In genomic region chr17:1475321-1475854, GRCh38 we compare ENCODE assay signal across 25 cellular contexts. TPM values are rescaled to one million over a fixed set of nuclear protein-coding genes. Genes with fewer than 3 reads are reported as not detected.
A peak's percentile ranks its signal among the peaks of the same experiment; 100 is the strongest.
DNase-seq lines count a peak whose midpoint lies in the region; ATAC-seq, FAIRE-seq and TF ChIP-seq lines count a peak whose summit lies in the region.
"Had no signal": no experiment of that assay in that cellular context is flagged by ENCODE, and none has a peak within 500 bp of the region (broad histone marks: within the 10 kb centered on the region; RNA-seq: fewer than 3 reads in every experiment).

No MANE protein-coding gene starts in this region.

- H3K9me3 Mint-ChIP-seq in GM23338 (no peaks in the 10 kb centered on the region), type B pancreatic cell (no peaks in the 10 kb centered on the region)
- H3K9me3 Mint-ChIP-seq: activated T-helper 2 cell treated with anti-CD3 and anti-CD28 coated beads, Interferon-gamma antibody, Interleukin-2, Interleukin-4, amounts not matched to agents 10 μg/mL and 5 μg/mL and 100 μg/mL, durations not matched to agents 14 hours and 24 hours and 36 hours; brain; CD4-positive, alpha-beta memory T cell; neural progenitor cell; WTC11 had no signal

- no peak overlapping the region for H2BK12ac ChIP-seq in trophoblast cell (ENCODE audit: low read length)

- peak overlapping the region; percentile 32; the same call in 1 of the 2 replicates for H3K27ac ChIP-seq in GM23338 (ENCODE audit: low read depth)
- peak overlapping the region; percentile 54 for H3K27ac ChIP-seq in GM12878 (ENCODE audit: control insufficient read depth, insufficient read depth)
- no peak overlapping the region for H3K27ac ChIP-seq in trophoblast cell (ENCODE audit: low read depth, low read length)
- H3K27ac ChIP-seq: neural progenitor cell had no signal

- no peak overlapping the region for H3K23ac ChIP-seq in trophoblast cell (ENCODE audit: low read length)

- CTCF ChIA-PET in GM12878 (lab: Yijun Ruan, JAX): interaction anchor here (0.8 to 2.7 kb wide), 7 partner anchors 9 to 154 kb away, joined by 3 to 14 read pairs (median 5); partner anchors contain the start of genes INPP5K and SLC43A2

- peaks cover 4% of the 10 kb centered on the region; the same call in 1 of the 2 replicates for H3F3A ChIP-seq in GM23338 (replicated peaks; ENCODE audit: low read depth)

- peak overlapping the region; percentile 24; the same call in 1 of the 2 replicates for H3K27ac Mint-ChIP-seq in GM23338
- peak overlapping the region; percentile 68 for H3K27ac Mint-ChIP-seq in type B pancreatic cell
- H3K27ac Mint-ChIP-seq: activated T-helper 2 cell treated with anti-CD3 and anti-CD28 coated beads, Interferon-gamma antibody, Interleukin-2, Interleukin-4, amounts not matched to agents 10 μg/mL and 5 μg/mL and 100 μg/mL, durations not matched to agents 14 hours and 24 hours and 36 hours; neural progenitor cell; WTC11 had no signal

- FAIRE-seq in GM12878 (lab: Jason Lieb, UNC): no peak
- FAIRE-seq: urothelium cell line had no signal

- TF ChIP-seq CTCF in GM23338 (conservative IDR thresholded peaks at IDR 0.05; ENCODE audit: low read depth in 2 of 2) (no peak), GM12878 (IDR thresholded peaks at IDR 0.05 in 2 of 3, conservative IDR thresholded peaks at IDR 0.05 in 1 of 3; ENCODE audit: control insufficient read depth in 2 of 3, extremely low read depth in 1 of 3, insufficient read depth in 1 of 3, low read depth in 3 of 3, low read length in 3 of 3) (no peak), type B pancreatic cell (conservative IDR thresholded peaks at IDR 0.05) (no peak), GM10266 (IDR thresholded peaks at IDR 0.05; ENCODE audit: control insufficient read depth, insufficient read depth, low read depth, missing control alignments) (no peak)

- H3K4me2 ChIP-seq in GM23338: no peak overlapping the region
- H3K4me2 ChIP-seq in GM12878 (ENCODE audit: control insufficient read depth, insufficient read depth): peak overlapping the region; percentile 23
- no peak overlapping the region for H3K4me2 ChIP-seq in trophoblast cell (ENCODE audit: low read length)
- H3K4me2 ChIP-seq: neural progenitor cell had no signal

- H3K4me1 Mint-ChIP-seq in GM23338 (peaks cover 7% of the 10 kb centered on the region), type B pancreatic cell (ENCODE audit: unreplicated experiment) (no peaks in the 10 kb centered on the region)
- H3K4me1 Mint-ChIP-seq: WTC11 had no signal

- ATAC-seq in GM23338 (no peak), GM12878 (peak; percentile 1; the same call in 2 of the 3 replicates)
- ATAC-seq: esophagus mucosa, HCT116, Right ventricle myocardium inferior, WTC11 had no signal

- H3K36me3 ChIP-seq in GM23338 (ENCODE audit: insufficient read depth): no peaks in the 10 kb centered on the region
- H3K36me3 ChIP-seq in GM12878 (ENCODE audit: control insufficient read depth in 2 of 2, insufficient read depth in 2 of 2, low read length in 1 of 2): peaks cover 3 to 15% of the 10 kb centered on the region in 2 experiments
- peaks cover 88 to 89% of the 10 kb centered on the region in 2 experiments for H3K36me3 ChIP-seq in trophoblast cell (ENCODE audit: control insufficient read depth in 1 of 2, insufficient read depth in 2 of 2, low read length in 2 of 2)
- H3K36me3 ChIP-seq: neural progenitor cell had no signal

- SMC1A ChIA-PET in GM12878 (lab: Charles Lee; ENCODE audit: uncharacterized antibody, unreplicated experiment): interaction anchor here (0.9 to 2.2 kb wide), 7 partner anchors 9 to 133 kb away, joined by 3 to 10 read pairs (median 5); partner anchors contain the start of gene INPP5K

- H3K9ac ChIP-seq in GM12878 (ENCODE audit: control insufficient read depth, insufficient read depth, low read length) (no peak overlapping the region; the same call in 1 of the 2 replicates), trophoblast cell (ENCODE audit: low read length) (no peak overlapping the region)
- H3K9ac ChIP-seq: neural progenitor cell had no signal

- no peak overlapping the region for H4K8ac ChIP-seq in trophoblast cell (ENCODE audit: low read depth, low read length)

- H3K9me3 ChIP-seq in GM12878 (replicated peaks; ENCODE audit: control insufficient read depth, insufficient read depth, low read length): no peaks in the 10 kb centered on the region
- H3K9me3 ChIP-seq in trophoblast cell (ENCODE audit: insufficient read depth, low read depth, low read length): no peaks in the 10 kb centered on the region

- H3K9me2 ChIP-seq in GM23338 (ENCODE audit: insufficient read depth): no peaks in the 10 kb centered on the region

- no peak overlapping the region for H3K18ac ChIP-seq in trophoblast cell (ENCODE audit: low read length)

- H4K20me1 ChIP-seq in GM23338 (replicated peaks; ENCODE audit: insufficient read depth): 0 out of 2 replicates have a peak, but pooled peaks cover 4% of the 10 kb centered on the region
- no peaks in the 10 kb centered on the region for H4K20me1 ChIP-seq in GM12878 (ENCODE audit: control insufficient read depth, insufficient read depth)

- no peak for TF ChIP-seq EP300 in GM12878 (IDR thresholded peaks at IDR 0.05; ENCODE audit: borderline replicate concordance in 1 of 2, control insufficient read depth in 1 of 2, low read depth in 2 of 2, low read length in 2 of 2)

- no TSS peak for BruUV-seq in GM12878 (replicated peaks; lab: Mats Ljungman, UMichigan)

- DNase-seq in GM23338 (ENCODE audit: low spot score): no peak
- DNase-seq in GM12878 (ENCODE audit: low read depth, low spot score): no peak
- DNase-seq in trophoblast cell: peak; percentile 45 to 57
- DNase-seq in type B pancreatic cell (ENCODE audit: extremely low spot score, unreplicated experiment): no peak
- DNase-seq in ureter (ENCODE audit: low spot score): no peak
- no peak for DNase-seq in activated effector memory CD4-positive, alpha-beta T cell treated with Interleukin-2 at 50 U/mL for 16 hours
- no peak for DNase-seq in GM10266 (ENCODE audit: extremely low spot score)
- DNase-seq: activated CD4-positive, alpha-beta T cell treated with anti-CD3 and anti-CD28 coated beads, Interleukin-2, amount 50 U/mL, for 4 hours; activated CD8-positive, alpha-beta memory T cell treated with anti-CD3 and anti-CD28 coated beads, Interleukin-2, amount 50 U/mL, for 48 hours; CD4-positive, alpha-beta memory T cell; effector CD8-positive, alpha-beta T cell; NCI-H1694 treated with DMSO at 0.1 percent for 48 hours; NCI-H526 treated with DMSO at 0.1 percent for 48 hours; stimulated activated CD4-positive, alpha-beta T cell treated with anti-CD3 and anti-CD28 coated beads, Interleukin-2, amount 100 ng/mL, for 24 hours; stimulated activated naive CD4-positive, alpha-beta T cell; T1000 had no signal

- peaks cover 6% of the 10 kb centered on the region for H3K36me3 Mint-ChIP-seq in GM23338 (ENCODE audit: low read depth)
- no peaks in the 10 kb centered on the region for H3K36me3 Mint-ChIP-seq in type B pancreatic cell
- H3K36me3 Mint-ChIP-seq: neural progenitor cell had no signal

- H3K4me3 Mint-ChIP-seq in GM23338 (no peak overlapping the region), type B pancreatic cell (no peak overlapping the region)
- H3K4me3 Mint-ChIP-seq: brain; CD4-positive, alpha-beta memory T cell; neural progenitor cell; WTC11 had no signal

- H2BK5ac ChIP-seq in trophoblast cell (ENCODE audit: low read depth, low read length, poor library complexity): no peak overlapping the region

- H3K79me2 ChIP-seq in GM23338 (replicated peaks; ENCODE audit: insufficient read depth) (no peaks in the 10 kb centered on the region), GM12878 (ENCODE audit: control insufficient read depth, insufficient read depth, low read length) (no peaks in the 10 kb centered on the region; the same call in 1 of the 2 replicates), trophoblast cell (ENCODE audit: control insufficient read depth, insufficient read depth, low read length, poor library complexity) (no peaks in the 10 kb centered on the region)

- H4K12ac ChIP-seq in trophoblast cell (ENCODE audit: low read depth, low read length): no peak overlapping the region

- TF ChIP-seq POLR2A in GM12878 (IDR thresholded peaks at IDR 0.05; ENCODE audit: low read depth, low read length): no peak

- H3K27me3 Mint-ChIP-seq in GM23338 (ENCODE audit: insufficient read depth, low read depth, poor library complexity) (peaks cover 9% of the 10 kb centered on the region), type B pancreatic cell (no peaks in the 10 kb centered on the region)
- H3K27me3 Mint-ChIP-seq: brain; CD4-positive, alpha-beta memory T cell had no signal

- peaks cover 5% of the 10 kb centered on the region for H3K4me1 ChIP-seq in GM23338 (ENCODE audit: insufficient read depth)
- H3K4me1 ChIP-seq in GM12878 (ENCODE audit: control insufficient read depth, insufficient read depth, low read length): peaks cover 27% of the 10 kb centered on the region
- no peaks in the 10 kb centered on the region for H3K4me1 ChIP-seq in trophoblast cell (ENCODE audit: control insufficient read depth in 1 of 2, insufficient read depth in 2 of 2, low read length in 2 of 2)

- intact Hi-C loops in GM12878 (cut with micrococcal nuclease; ENCODE audit: unreplicated experiment): no loop called here

- TF ChIP-seq RAD21 in GM12878 (IDR thresholded peaks at IDR 0.05; ENCODE audit: insufficient read depth, low read depth, low read length): no peak

- H3K79me1 ChIP-seq in trophoblast cell (ENCODE audit: low read length): no peaks in the 10 kb centered on the region

- H3K4ac ChIP-seq in trophoblast cell (ENCODE audit: low read depth, low read length): no peak overlapping the region

- in situ Hi-C loops in GM12878 (cut with MboI): no loop called here

- POLR2A ChIA-PET in GM12878 (lab: Charles Lee): interaction anchor here (0.8 to 3.2 kb wide), 13 partner anchors 9 to 132 kb away, joined by 3 to 22 read pairs (median 4); partner anchors contain the start of genes CRK, INPP5K and MYO1C

- H2BK120ac ChIP-seq in trophoblast cell (ENCODE audit: insufficient read depth, low read length, poor library complexity): no peak overlapping the region

- H2AFZ ChIP-seq in GM23338: no peak overlapping the region
- no peak overlapping the region for H2AFZ ChIP-seq in GM12878 (ENCODE audit: control insufficient read depth, low read depth, low read length)
- H2AFZ ChIP-seq in trophoblast cell (ENCODE audit: insufficient read depth, low read length, poor library complexity): no peak overlapping the region
- H2AFZ ChIP-seq: neural progenitor cell had no signal

- no peak overlapping the region for H2AK5ac ChIP-seq in trophoblast cell (ENCODE audit: low read length)

- H3K14ac ChIP-seq in trophoblast cell (ENCODE audit: low read length): no peak overlapping the region

- no peaks in the 10 kb centered on the region for H3K27me3 ChIP-seq in GM23338 (ENCODE audit: insufficient read depth)
- no peaks in the 10 kb centered on the region for H3K27me3 ChIP-seq in GM12878 (replicated peaks in 1 of 2; ENCODE audit: control insufficient read depth in 2 of 2, insufficient read depth in 2 of 2, low read length in 1 of 2)
- no peaks in the 10 kb centered on the region for H3K27me3 ChIP-seq in trophoblast cell (ENCODE audit: insufficient read depth, low read length)
- H3K27me3 ChIP-seq: neural progenitor cell had no signal

- 92% methylated on average over 15 of the region's 15 CpGs for WGBS in GM12878 (ENCODE audit: insufficient coverage, insufficient replicate concordance, low lambda C conversion rate, missing lambda C conversion rate)
- WGBS in trophoblast cell (ENCODE audit: extremely low coverage, insufficient coverage, insufficient read length): no CpG with 5 or more reads among the region's 15 CpGs

- RAD21 ChIA-PET in GM12878 (lab: Charles Lee; ENCODE audit: unreplicated experiment): interaction anchor here (1.0 to 2.3 kb wide), 9 partner anchors 9 to 155 kb away, joined by 3 to 17 read pairs (median 4); partner anchors contain the start of gene INPP5K

- H3K4me3 ChIP-seq in GM23338: no peak overlapping the region
- peak overlapping the region; percentile 63; the same call in 1 of the 2 replicates for H3K4me3 ChIP-seq in GM12878
- H3K4me3 ChIP-seq in trophoblast cell (ENCODE audit: low read depth, low read length): no peak overlapping the region
- H3K4me3 ChIP-seq: neural progenitor cell, skin epidermis had no signal

- no peak overlapping the region for H4K91ac ChIP-seq in trophoblast cell (ENCODE audit: low read depth, low read length)

RNA-seq across cellular contexts. Expression of gene MYO1C, which starts 17.1 kb away (rescaled TPM):
- 35.2 and 57.1 TPM in 2 replicates for total RNA-seq in GM23338 (2014; rRNA removed; shearing (Covaris generic))
- polyA plus RNA-seq in GM23338 (2016; fragmentation: Nextera tagmentation; extraction: Ambion mirVana) (12.3 and 13.9 TPM in 2 replicates), GM12878 (2011; rRNA removed) (26.0 and 54.0 TPM in 2 replicates), GM12878 (2014; fragmentation: Illumina TruSeq; extraction: Trizol) (26.3 and 39.5 TPM in 2 replicates), GM12878 (2014; fragmentation: Nextera tagmentation; extraction: Ambion mirVana) (1 to 10 TPM; 1.2 to 3.6 TPM), GM12878 (2014; rRNA removed) (51.1 and 59.3 TPM in 2 replicates), GM12878 (2016; fragmentation: Nextera tagmentation; extraction: Ambion mirVana) (10 to 100 TPM; 32.1 to 33.6 TPM)
- 95.5 and 115 TPM in 2 replicates for total RNA-seq in GM12878 (2013; cell fraction: nucleolus; rRNA removed)
- total RNA-seq in GM12878 (2014; rRNA removed) (32.4 and 40.4 TPM in 2 replicates), GM12878 (2014; rRNA removed; fragmentation: Illumina TruSeq; extraction: Trizol) (23.7 and 26.1 TPM in 2 replicates), GM12878 (2021) (92.0 and 93.4 TPM in 2 replicates), type B pancreatic cell (ENCODE audit: low replicate concordance) (73.6 and 132 TPM in 2 replicates), ureter (243 TPM)
- polyA plus RNA-seq in GM12878 (2011; ENCODE audit: low read depth): 59.3 TPM
- 42.2 and 49.6 TPM in 2 replicates for polyA plus RNA-seq in GM12878 (2011; cell fraction: cytosol; rRNA removed)
- polyA plus RNA-seq in GM12878 (2011; cell fraction: nucleus; rRNA removed): 105 and 115 TPM in 2 replicates
- polyA plus RNA-seq in GM12878 (2012): 58.9 and 78.3 TPM in 2 replicates
- polyA minus RNA-seq in GM12878 (2011; rRNA and poly(A)+ RNA removed): 112 and 124 TPM in 2 replicates
- 23.8 and 35.1 TPM in 2 replicates for polyA minus RNA-seq in GM12878 (2011; cell fraction: cytosol; rRNA and poly(A)+ RNA removed)
- polyA minus RNA-seq in GM12878 (2011; cell fraction: nucleus; rRNA and poly(A)+ RNA removed): 52.8 and 76.2 TPM in 2 replicates
- polyA plus RNA-seq in trophoblast cell (2013): 83.3 and 84.7 TPM in 2 replicates

RNA-seq across cellular contexts. Expression of gene CRK, which starts 19.4 kb away (rescaled TPM):
- 59.8 and 61.1 TPM in 2 replicates for total RNA-seq in GM23338 (2014; rRNA removed; shearing (Covaris generic))
- polyA plus RNA-seq in GM23338 (2016; fragmentation: Nextera tagmentation; extraction: Ambion mirVana) (28.6 and 32.6 TPM in 2 replicates), GM12878 (2011; rRNA removed) (23.8 and 26.8 TPM in 2 replicates), GM12878 (2014; fragmentation: Illumina TruSeq; extraction: Trizol) (19.9 and 21.8 TPM in 2 replicates), GM12878 (2014; fragmentation: Nextera tagmentation; extraction: Ambion mirVana) (10 to 100 TPM; 11.1 to 11.3 TPM), GM12878 (2014; rRNA removed) (18.3 and 19.7 TPM in 2 replicates), GM12878 (2016; fragmentation: Nextera tagmentation; extraction: Ambion mirVana) (10 to 100 TPM; 17.7 to 21.7 TPM)
- 23.8 and 24.9 TPM in 2 replicates for total RNA-seq in GM12878 (2013; cell fraction: nucleolus; rRNA removed)
- total RNA-seq in GM12878 (2014; rRNA removed) (21.2 and 24.0 TPM in 2 replicates), GM12878 (2014; rRNA removed; fragmentation: Illumina TruSeq; extraction: Trizol) (20.6 and 21.3 TPM in 2 replicates), GM12878 (2021) (20.4 and 21.1 TPM in 2 replicates), type B pancreatic cell (ENCODE audit: low replicate concordance) (49.5 and 53.6 TPM in 2 replicates), ureter (49.6 TPM)
- 4.2 TPM for polyA plus RNA-seq in GM12878 (2011; ENCODE audit: low read depth)
- 14.6 and 15.0 TPM in 2 replicates for polyA plus RNA-seq in GM12878 (2011; cell fraction: cytosol; rRNA removed)
- polyA plus RNA-seq in GM12878 (2011; cell fraction: nucleus; rRNA removed): 5.2 and 8.8 TPM in 2 replicates
- polyA plus RNA-seq in GM12878 (2012): 5.6 and 8.6 TPM in 2 replicates
- polyA minus RNA-seq in GM12878 (2011; rRNA and poly(A)+ RNA removed): 22.0 and 30.1 TPM in 2 replicates
- polyA minus RNA-seq in GM12878 (2011; cell fraction: cytosol; rRNA and poly(A)+ RNA removed): 7.9 and 8.0 TPM in 2 replicates
- 4.1 and 8.1 TPM in 2 replicates for polyA minus RNA-seq in GM12878 (2011; cell fraction: nucleus; rRNA and poly(A)+ RNA removed)
- 43.6 and 43.9 TPM in 2 replicates for polyA plus RNA-seq in trophoblast cell (2013)

RNA-seq across cellular contexts. Expression of gene INPP5K, which starts 41.0 kb away (rescaled TPM):
- 22.5 and 29.7 TPM in 2 replicates for total RNA-seq in GM23338 (2014; rRNA removed; shearing (Covaris generic))
- polyA plus RNA-seq in GM23338 (2016; fragmentation: Nextera tagmentation; extraction: Ambion mirVana): 8.4 TPM in 2 replicates
- total RNA-seq in GM12878 (2013; cell fraction: nucleolus; rRNA removed): 15.8 and 18.2 TPM in 2 replicates
- 28.9 and 33.9 TPM in 2 replicates for total RNA-seq in GM12878 (2014; rRNA removed)
- 11.1 and 11.7 TPM in 2 replicates for total RNA-seq in GM12878 (2014; rRNA removed; fragmentation: Illumina TruSeq; extraction: Trizol)
- 20.5 and 23.1 TPM in 2 replicates for total RNA-seq in GM12878 (2021)
- 20.9 TPM for polyA plus RNA-seq in GM12878 (2011; ENCODE audit: low read depth)
- polyA plus RNA-seq in GM12878 (2011; rRNA removed): 22.4 and 29.0 TPM in 2 replicates
- 25.8 and 27.6 TPM in 2 replicates for polyA plus RNA-seq in GM12878 (2011; cell fraction: cytosol; rRNA removed)
- polyA plus RNA-seq in GM12878 (2011; cell fraction: nucleus; rRNA removed): 37.6 and 47.7 TPM in 2 replicates
- polyA plus RNA-seq in GM12878 (2012): 17.1 and 22.6 TPM in 2 replicates
- polyA plus RNA-seq in GM12878 (2014; fragmentation: Illumina TruSeq; extraction: Trizol): 16.3 and 16.4 TPM in 2 replicates
- polyA plus RNA-seq in GM12878 (2014; fragmentation: Nextera tagmentation; extraction: Ambion mirVana): 1 to 10 TPM in 1 of 2 experiments, under 1 TPM in 1; 0.58 to 1.5 TPM
- polyA plus RNA-seq in GM12878 (2014; rRNA removed): 38.9 and 41.2 TPM in 2 replicates
- polyA plus RNA-seq in GM12878 (2016; fragmentation: Nextera tagmentation; extraction: Ambion mirVana): 10 to 100 TPM; 23.6 to 26.7 TPM
- polyA minus RNA-seq in GM12878 (2011; rRNA and poly(A)+ RNA removed): 34.2 and 37.1 TPM in 2 replicates
- 11.6 and 18.7 TPM in 2 replicates for polyA minus RNA-seq in GM12878 (2011; cell fraction: cytosol; rRNA and poly(A)+ RNA removed)
- polyA minus RNA-seq in GM12878 (2011; cell fraction: nucleus; rRNA and poly(A)+ RNA removed): 16.7 and 31.7 TPM in 2 replicates
- polyA plus RNA-seq in trophoblast cell (2013): 22.0 and 24.5 TPM in 2 replicates
- 21.2 and 29.7 TPM in 2 replicates for total RNA-seq in type B pancreatic cell (ENCODE audit: low replicate concordance)
- total RNA-seq in ureter: 50.7 TPM

Comparison
In these comparisons a context has a peak if more than half of its experiments do, and no peak if none do; other contexts are left out.
1. DNase-seq: peak in trophoblast cell (2 of 2); none in GM23338 (single experiment), GM12878 (single experiment), type B pancreatic cell (single experiment), ureter (single experiment), activated effector memory CD4-positive, alpha-beta T cell treated with Interleukin-2 at 50 U/mL for 16 hours (single experiment) and GM10266 (single experiment).